ENCODE assay signal across 8 cellular contexts in genomic region chr18:49849331-49850217, GRCh38. TPM values are rescaled to one million over a fixed set of nuclear protein-coding genes. Genes with fewer than 3 reads are reported as not detected.
DNase-seq lines count a peak whose midpoint lies in the region; ATAC-seq and TF ChIP-seq lines count a peak whose summit lies in the region.

No MANE protein-coding gene starts in this region.

- DNase-seq in H4 (ENCODE audit: low spot score), result peak; percentile 97
- peak; percentile 65 for DNase-seq in NCI-H345 treated with DMSO at 0.1 percent for 48 hours (lab: John Stamatoyannopoulos, UW; ENCODE audit: unreplicated experiment)
- peak; percentile 97 for DNase-seq in epithelial cell of esophagus (ENCODE audit: low read depth)
- DNase-seq in osteoblast (ENCODE audit: insufficient read length, low spot score, missing footprints), result peak; percentile 96
- no peak for DNase-seq in progenitor cell of endocrine pancreas (ENCODE audit: low spot score, unreplicated experiment)
- DNase-seq in activated T-cell treated with anti-CD3 and anti-CD28 coated beads for 4 hours, result no peak
- no peak for DNase-seq in SKM-1 (lab: John Stamatoyannopoulos, UW; ENCODE audit: unreplicated experiment)

- H3K27me3 ChIP-seq in osteoblast (ENCODE audit: insufficient read depth, low read length), result peaks cover 12% of the 10 kb centered on the region

- H4K20me1 ChIP-seq in osteoblast (ENCODE audit: insufficient read depth, low read length), result no peaks in the 10 kb centered on the region

- no peaks in the 10 kb centered on the region for H3K27me3 Mint-ChIP-seq in progenitor cell of endocrine pancreas

- no peak overlapping the region for H2AFZ ChIP-seq in osteoblast (ENCODE audit: low read length)

- no peaks in the 10 kb centered on the region for H3K36me3 ChIP-seq in osteoblast (ENCODE audit: insufficient read depth, low read length)

- no peak overlapping the region for H3K27ac Mint-ChIP-seq in progenitor cell of endocrine pancreas

- H3K9me3 ChIP-seq in osteoblast (ENCODE audit: low read depth, low read length), result no peaks in the 10 kb centered on the region

- peaks cover 16% of the 10 kb centered on the region for H3K4me1 ChIP-seq in osteoblast (ENCODE audit: insufficient read depth, low read length)

- no peaks in the 10 kb centered on the region for H3K9me3 Mint-ChIP-seq in progenitor cell of endocrine pancreas (ENCODE audit: low read depth)

- no peak overlapping the region for H3K4me3 Mint-ChIP-seq in progenitor cell of endocrine pancreas (ENCODE audit: low read depth)

- TF ChIP-seq CTCF in epithelial cell of esophagus (IDR thresholded peaks at IDR 0.05; ENCODE audit: insufficient read depth, low read depth, low read length, missing control alignments) (no peak), osteoblast (IDR thresholded peaks at IDR 0.05; ENCODE audit: extremely low read depth, low read depth, low read length) (no peak), progenitor cell of endocrine pancreas (IDR thresholded peaks at IDR 0.05; ENCODE audit: unreplicated experiment) (no peak)

- H3K79me2 ChIP-seq in osteoblast (ENCODE audit: insufficient read depth, low read length), result no peaks in the 10 kb centered on the region

- H3K27ac ChIP-seq in osteoblast (ENCODE audit: low read depth, low read length), result no peak overlapping the region

- H3K4me2 ChIP-seq in osteoblast (ENCODE audit: insufficient read depth, low read length), result no peak overlapping the region

- peak overlapping the region; percentile 10 for H3K4me3 ChIP-seq in epithelial cell of esophagus (ENCODE audit: low read length)
- no peak overlapping the region for H3K4me3 ChIP-seq in osteoblast (ENCODE audit: insufficient read depth, low read length)

- H3K36me3 Mint-ChIP-seq in progenitor cell of endocrine pancreas (ENCODE audit: insufficient read depth), result peaks cover 15% of the 10 kb centered on the region

- no peak for ATAC-seq in HG02759 (IDR thresholded peaks at IDR 0.05; ENCODE audit: unreplicated experiment)

- no peaks in the 10 kb centered on the region for H3K4me1 Mint-ChIP-seq in progenitor cell of endocrine pancreas (ENCODE audit: low read depth)

RNA-seq across cellular contexts. Expression of gene ACAA2, which starts 36.2 kb away (rescaled TPM):
- 92.2 and 104 TPM in 2 replicates for total RNA-seq in H4 (2014; rRNA removed; shearing (Covaris generic))
- total RNA-seq in osteoblast, result 52.8 and 60.7 TPM in 2 replicates
- total RNA-seq in progenitor cell of endocrine pancreas, result 100 and 106 TPM in 2 replicates

Comparison
In these comparisons a context has a peak if more than half of its experiments do, and no peak if none do; other contexts are left out.
1. DNase-seq: peak in H4 (single experiment), NCI-H345 treated with DMSO at 0.1 percent for 48 hours (single experiment), epithelial cell of esophagus (single experiment) and osteoblast (single experiment); none in progenitor cell of endocrine pancreas (single experiment), activated T-cell treated with anti-CD3 and anti-CD28 coated beads for 4 hours (single experiment) and SKM-1 (single experiment).